25 cellular contexts compared by ENCODE assay signal in genomic region chr2:8886876-8887275, GRCh38. TPM values are rescaled to one million over a fixed set of nuclear protein-coding genes. Genes with fewer than 3 reads are reported as not detected.
DNase-seq lines count a peak whose midpoint lies in the region; TF ChIP-seq lines count a peak whose summit lies in the region.
"Had no signal": no experiment of that assay in that cellular context is flagged by ENCODE, and none has a peak within 500 bp of the region (broad histone marks: within the 10 kb centered on the region; RNA-seq: fewer than 3 reads in every experiment).

No MANE protein-coding gene starts in this region.

- peak overlapping the region; percentile 38; the same call in 1 of the 2 replicates for H3K27ac ChIP-seq in C4-2B
- peak overlapping the region; percentile 10 for H3K27ac ChIP-seq in HUES48 (ENCODE audit: low read depth, low read length)
- H3K27ac ChIP-seq: brain microvascular endothelial cell, esophagus muscularis mucosa, GM23248, psoas muscle had no signal

- H3K4me1 Mint-ChIP-seq in progenitor cell of endocrine pancreas (ENCODE audit: low read depth), result peaks cover 2% of the 10 kb centered on the region
- H3K4me1 Mint-ChIP-seq: stimulated activated effector memory CD8-positive, alpha-beta T cell treated with anti-CD3 and anti-CD28 coated beads, Interleukin-12 subunit alpha, Interleukin-12 subunit beta, amount 100 ng/mL, for 72 hours; T-cell had no signal

- H3K27ac Mint-ChIP-seq in progenitor cell of endocrine pancreas, result peak overlapping the region; percentile 56
- H3K27ac Mint-ChIP-seq: stimulated activated effector memory CD8-positive, alpha-beta T cell treated with anti-CD3 and anti-CD28 coated beads, Interleukin-12 subunit alpha, Interleukin-12 subunit beta, amount 100 ng/mL, for 72 hours; T-cell had no signal

- H3K4me3 Mint-ChIP-seq in progenitor cell of endocrine pancreas (ENCODE audit: low read depth), result no peak overlapping the region
- H3K4me3 Mint-ChIP-seq: stimulated activated effector memory CD8-positive, alpha-beta T cell treated with anti-CD3 and anti-CD28 coated beads, Interleukin-12 subunit alpha, Interleukin-12 subunit beta, amount 100 ng/mL, for 72 hours; T-cell had no signal

- H3K36me3 ChIP-seq in HUES48 (ENCODE audit: control insufficient read depth, insufficient read depth, low read length), result no peaks in the 10 kb centered on the region
- H3K36me3 ChIP-seq: brain microvascular endothelial cell, transverse colon had no signal

- H3K9me3 Mint-ChIP-seq in progenitor cell of endocrine pancreas (ENCODE audit: low read depth), result no peaks in the 10 kb centered on the region
- H3K9me3 Mint-ChIP-seq: stimulated activated effector memory CD8-positive, alpha-beta T cell treated with anti-CD3 and anti-CD28 coated beads, Interleukin-12 subunit alpha, Interleukin-12 subunit beta, amount 100 ng/mL, for 72 hours; T-cell had no signal

- H3K9me3 ChIP-seq in HUES48 (ENCODE audit: control insufficient read depth, insufficient read depth, low read length), result no peaks in the 10 kb centered on the region
- H3K9me3 ChIP-seq: esophagus muscularis mucosa, psoas muscle, transverse colon had no signal

- H3K27me3 Mint-ChIP-seq in progenitor cell of endocrine pancreas, result no peaks in the 10 kb centered on the region
- H3K27me3 Mint-ChIP-seq: T-cell had no signal

- H3K36me3 Mint-ChIP-seq in progenitor cell of endocrine pancreas (ENCODE audit: insufficient read depth), result peaks cover 2% of the 10 kb centered on the region
- H3K36me3 Mint-ChIP-seq: stimulated activated effector memory CD8-positive, alpha-beta T cell treated with anti-CD3 and anti-CD28 coated beads, Interleukin-12 subunit alpha, Interleukin-12 subunit beta, amount 100 ng/mL, for 72 hours; T-cell had no signal

- H3K4me1 ChIP-seq in HUES48 (ENCODE audit: control insufficient read depth, insufficient read depth, low read length), result peaks cover 17% of the 10 kb centered on the region
- H3K4me1 ChIP-seq: esophagus muscularis mucosa had no signal

- TF ChIP-seq CTCF in C4-2B (conservative IDR thresholded peaks at IDR 0.05), result no peak
- TF ChIP-seq CTCF in progenitor cell of endocrine pancreas (IDR thresholded peaks at IDR 0.05; ENCODE audit: unreplicated experiment), result no peak

- peak; percentile 58 for DNase-seq in amniotic epithelial cell (ENCODE audit: low read depth)
- DNase-seq in progenitor cell of endocrine pancreas (ENCODE audit: low spot score, unreplicated experiment), result no peak
- no peak for DNase-seq in NCI-H2107 treated with DMSO at 0.1 percent for 48 hours (lab: John Stamatoyannopoulos, UW; ENCODE audit: unreplicated experiment)
- DNase-seq in NCI-H82 (lab: John Stamatoyannopoulos, UW), result no peak
- DNase-seq in hippocampal formation (lab: John Stamatoyannopoulos, UW), result no peak
- DNase-seq: activated CD4-positive, alpha-beta T cell treated with anti-CD3 and anti-CD28 coated beads, Interleukin-2, amount 50 U/mL, for 4 hours; activated T-cell treated with anti-CD3 and anti-CD28 coated beads, Interleukin-2, amount 50 U/mL, for 48 hours; brain microvascular endothelial cell; cerebellar nuclear complex; dermis blood vessel endothelial cell; DMS79; foreskin fibroblast; GF-D8; GM23248; MM.1S; NCI-H1436 treated with DMSO at 0.1 percent for 48 hours; NCI-H446 treated with DMSO at 0.1 percent for 48 hours; psoas muscle; T-cell; transverse colon had no signal

- no peak overlapping the region for H3K9ac ChIP-seq in HUES48 (ENCODE audit: low read depth, low read length)
- H3K9ac ChIP-seq: GM23248 had no signal

- no peak overlapping the region for H3K4me3 ChIP-seq in HUES48 (ENCODE audit: low read depth, low read length)
- H3K4me3 ChIP-seq: esophagus muscularis mucosa, GM23248, K562, psoas muscle, transverse colon had no signal

- H3K27me3 ChIP-seq in HUES48 (ENCODE audit: control insufficient read depth, insufficient read depth, low read length), result no peaks in the 10 kb centered on the region
- H3K27me3 ChIP-seq: brain microvascular endothelial cell, esophagus muscularis mucosa, transverse colon had no signal

RNA-seq across cellular contexts. Expression of gene KIDINS220, which starts 49.5 kb away (rescaled TPM):
- 96.7 and 99.2 TPM in 2 replicates for total RNA-seq in progenitor cell of endocrine pancreas
